In the genomic region with DNA sequence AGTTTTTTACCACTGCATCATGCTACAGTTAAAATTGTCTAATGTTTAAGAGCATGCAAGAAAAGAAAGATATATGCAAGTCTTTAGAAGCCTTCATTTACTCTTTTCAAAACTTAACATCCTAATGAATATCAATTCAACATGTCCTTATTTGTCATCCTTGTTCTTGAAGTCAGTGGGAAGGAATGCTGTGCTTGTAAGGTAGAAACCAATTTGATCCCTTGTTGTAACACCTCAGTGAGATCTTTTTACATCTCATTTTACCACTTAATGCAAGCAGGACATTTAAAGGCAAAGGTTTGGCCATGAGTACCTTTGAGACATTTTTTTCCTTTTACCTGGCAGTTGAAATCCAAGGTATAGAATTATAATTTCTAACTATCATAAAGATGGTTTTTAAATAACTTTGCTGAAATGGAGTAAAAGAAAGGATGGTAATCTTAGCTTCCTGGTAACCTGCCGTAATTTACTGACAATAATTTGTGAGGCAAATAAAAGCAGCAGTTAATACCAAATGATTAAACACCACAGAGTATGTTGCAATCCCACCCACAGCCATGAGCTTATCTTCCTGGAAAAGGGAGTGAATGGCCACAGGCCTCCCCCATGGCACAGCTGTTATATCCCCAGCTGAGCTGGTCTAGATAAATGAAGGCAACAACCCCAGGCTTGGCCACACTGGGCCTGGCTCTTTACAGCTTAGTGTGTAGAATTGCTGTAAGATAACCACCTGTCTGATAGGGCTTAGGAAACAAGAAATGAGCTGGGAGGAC, we compare ENCODE assay signal across 1 cellular context.
TF ChIP-seq lines count a peak whose summit lies in the region.

No MANE protein-coding gene starts in this region.

TF ChIP-seq in K562, 482 proteins besides CTCF, POLR2A, EP300 and RAD21 (continued from another document and continues in another):
- TF ChIP-seq NBN (IDR thresholded peaks at IDR 0.05; ENCODE audit: low read depth) = peak; percentile 95
- TF ChIP-seq, protein P1, sequence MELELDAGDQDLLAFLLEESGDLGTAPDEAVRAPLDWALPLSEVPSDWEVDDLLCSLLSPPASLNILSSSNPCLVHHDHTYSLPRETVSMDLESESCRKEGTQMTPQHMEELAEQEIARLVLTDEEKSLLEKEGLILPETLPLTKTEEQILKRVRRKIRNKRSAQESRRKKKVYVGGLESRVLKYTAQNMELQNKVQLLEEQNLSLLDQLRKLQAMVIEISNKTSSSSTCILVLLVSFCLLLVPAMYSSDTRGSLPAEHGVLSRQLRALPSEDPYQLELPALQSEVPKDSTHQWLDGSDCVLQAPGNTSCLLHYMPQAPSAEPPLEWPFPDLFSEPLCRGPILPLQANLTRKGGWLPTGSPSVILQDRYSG (tag; conservative IDR thresholded peaks at IDR 0.05; ENCODE audit: low read depth) = peak; percentile 82; the same call in 1 of the 2 replicates
- TF ChIP-seq CHCHD3 (CRISPR knock-in tag; IDR thresholded peaks at IDR 0.05) = no peak
- TF ChIP-seq, protein P2, sequence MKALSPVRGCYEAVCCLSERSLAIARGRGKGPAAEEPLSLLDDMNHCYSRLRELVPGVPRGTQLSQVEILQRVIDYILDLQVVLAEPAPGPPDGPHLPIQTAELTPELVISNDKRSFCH (CRISPR knock-in tag; IDR thresholded peaks at IDR 0.05) = no peak
- TF ChIP-seq, protein P2 (tag; IDR thresholded peaks at IDR 0.05) = peak; percentile 93
- TF ChIP-seq DPF2 (IDR thresholded peaks at IDR 0.05) = peak; percentile 99
- TF ChIP-seq FOXK2 (conservative IDR thresholded peaks at IDR 0.05 in 1 of 2, IDR thresholded peaks at IDR 0.05 in 1 of 2; ENCODE audit: low read depth in 2 of 2) = peak; percentile 76
- TF ChIP-seq HDAC2 (IDR thresholded peaks at IDR 0.05) = peak; percentile 61; the same call in 1 of the 2 replicates
- TF ChIP-seq NCOA1 (IDR thresholded peaks at IDR 0.05; ENCODE audit: low read depth) = peak; percentile 94
- TF ChIP-seq, protein P3, sequence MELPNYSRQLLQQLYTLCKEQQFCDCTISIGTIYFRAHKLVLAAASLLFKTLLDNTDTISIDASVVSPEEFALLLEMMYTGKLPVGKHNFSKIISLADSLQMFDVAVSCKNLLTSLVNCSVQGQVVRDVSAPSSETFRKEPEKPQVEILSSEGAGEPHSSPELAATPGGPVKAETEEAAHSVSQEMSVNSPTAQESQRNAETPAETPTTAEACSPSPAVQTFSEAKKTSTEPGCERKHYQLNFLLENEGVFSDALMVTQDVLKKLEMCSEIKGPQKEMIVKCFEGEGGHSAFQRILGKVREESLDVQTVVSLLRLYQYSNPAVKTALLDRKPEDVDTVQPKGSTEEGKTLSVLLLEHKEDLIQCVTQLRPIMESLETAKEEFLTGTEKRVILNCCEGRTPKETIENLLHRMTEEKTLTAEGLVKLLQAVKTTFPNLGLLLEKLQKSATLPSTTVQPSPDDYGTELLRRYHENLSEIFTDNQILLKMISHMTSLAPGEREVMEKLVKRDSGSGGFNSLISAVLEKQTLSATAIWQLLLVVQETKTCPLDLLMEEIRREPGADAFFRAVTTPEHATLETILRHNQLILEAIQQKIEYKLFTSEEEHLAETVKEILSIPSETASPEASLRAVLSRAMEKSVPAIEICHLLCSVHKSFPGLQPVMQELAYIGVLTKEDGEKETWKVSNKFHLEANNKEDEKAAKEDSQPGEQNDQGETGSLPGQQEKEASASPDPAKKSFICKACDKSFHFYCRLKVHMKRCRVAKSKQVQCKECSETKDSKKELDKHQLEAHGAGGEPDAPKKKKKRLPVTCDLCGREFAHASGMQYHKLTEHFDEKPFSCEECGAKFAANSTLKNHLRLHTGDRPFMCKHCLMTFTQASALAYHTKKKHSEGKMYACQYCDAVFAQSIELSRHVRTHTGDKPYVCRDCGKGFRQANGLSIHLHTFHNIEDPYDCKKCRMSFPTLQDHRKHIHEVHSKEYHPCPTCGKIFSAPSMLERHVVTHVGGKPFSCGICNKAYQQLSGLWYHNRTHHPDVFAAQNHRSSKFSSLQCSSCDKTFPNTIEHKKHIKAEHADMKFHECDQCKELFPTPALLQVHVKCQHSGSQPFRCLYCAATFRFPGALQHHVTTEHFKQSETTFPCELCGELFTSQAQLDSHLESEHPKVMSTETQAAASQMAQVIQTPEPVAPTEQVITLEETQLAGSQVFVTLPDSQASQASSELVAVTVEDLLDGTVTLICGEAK (IDR thresholded peaks at IDR 0.05) = no peak
- TF ChIP-seq, protein P3 (CRISPR knock-in tag; IDR thresholded peaks at IDR 0.05) = no peak
- TF ChIP-seq GATAD2B (IDR thresholded peaks at IDR 0.05; ENCODE audit: borderline replicate concordance) = peak; percentile 69; the same call in 1 of the 2 replicates
- peak; percentile 97 for TF ChIP-seq RNF2 (IDR thresholded peaks at IDR 0.05)
- TF ChIP-seq FUS (optimal IDR thresholded peaks at IDR 0.05; ENCODE audit: low read depth, low read length) = no peak
- peak; percentile 97 for TF ChIP-seq DMBX1 (CRISPR knock-in tag; IDR thresholded peaks at IDR 0.05; ENCODE audit: borderline replicate concordance)
- TF ChIP-seq ZNF408 (CRISPR knock-in tag; IDR thresholded peaks at IDR 0.05; ENCODE audit: low read depth) = no peak
- no peak for TF ChIP-seq IFI16 (CRISPR knock-in tag; IDR thresholded peaks at IDR 0.05)
- TF ChIP-seq, protein P4, sequence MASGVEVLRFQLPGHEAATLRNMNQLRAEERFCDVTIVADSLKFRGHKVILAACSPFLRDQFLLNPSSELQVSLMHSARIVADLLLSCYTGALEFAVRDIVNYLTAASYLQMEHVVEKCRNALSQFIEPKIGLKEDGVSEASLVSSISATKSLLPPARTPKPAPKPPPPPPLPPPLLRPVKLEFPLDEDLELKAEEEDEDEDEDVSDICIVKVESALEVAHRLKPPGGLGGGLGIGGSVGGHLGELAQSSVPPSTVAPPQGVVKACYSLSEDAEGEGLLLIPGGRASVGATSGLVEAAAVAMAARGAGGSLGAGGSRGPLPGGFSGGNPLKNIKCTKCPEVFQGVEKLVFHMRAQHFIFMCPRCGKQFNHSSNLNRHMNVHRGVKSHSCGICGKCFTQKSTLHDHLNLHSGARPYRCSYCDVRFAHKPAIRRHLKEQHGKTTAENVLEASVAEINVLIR (CRISPR knock-in tag; IDR thresholded peaks at IDR 0.05) = peak; percentile 55; the same call in 1 of the 2 replicates
- peak; percentile 97 for TF ChIP-seq NFIC (IDR thresholded peaks at IDR 0.05)
- peak; percentile 100 for TF ChIP-seq KLF16 (IDR thresholded peaks at IDR 0.05)
- TF ChIP-seq ETV1 (tag; conservative IDR thresholded peaks at IDR 0.05; ENCODE audit: low read depth) = peak; percentile 47; the same call in 1 of the 2 replicates
- TF ChIP-seq, protein P5, sequence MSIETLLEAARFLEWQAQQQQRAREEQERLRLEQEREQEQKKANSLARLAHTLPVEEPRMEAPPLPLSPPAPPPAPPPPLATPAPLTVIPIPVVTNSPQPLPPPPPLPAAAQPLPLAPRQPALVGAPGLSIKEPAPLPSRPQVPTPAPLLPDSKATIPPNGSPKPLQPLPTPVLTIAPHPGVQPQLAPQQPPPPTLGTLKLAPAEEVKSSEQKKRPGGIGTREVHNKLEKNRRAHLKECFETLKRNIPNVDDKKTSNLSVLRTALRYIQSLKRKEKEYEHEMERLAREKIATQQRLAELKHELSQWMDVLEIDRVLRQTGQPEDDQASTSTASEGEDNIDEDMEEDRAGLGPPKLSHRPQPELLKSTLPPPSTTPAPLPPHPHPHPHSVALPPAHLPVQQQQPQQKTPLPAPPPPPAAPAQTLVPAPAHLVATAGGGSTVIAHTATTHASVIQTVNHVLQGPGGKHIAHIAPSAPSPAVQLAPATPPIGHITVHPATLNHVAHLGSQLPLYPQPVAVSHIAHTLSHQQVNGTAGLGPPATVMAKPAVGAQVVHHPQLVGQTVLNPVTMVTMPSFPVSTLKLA (conservative IDR thresholded peaks at IDR 0.05) = peak; percentile 47 to 83; a peak in 2 of 4 replicates
- TF ChIP-seq CREB1 (IDR thresholded peaks at IDR 0.05) = peak; percentile 75
- no peak for TF ChIP-seq CREB1 (CRISPR knock-in tag; IDR thresholded peaks at IDR 0.05)
- peak; percentile 88 for TF ChIP-seq JUND (IDR thresholded peaks at IDR 0.05; ENCODE audit: borderline replicate concordance, low read depth, low read length)
- peak; percentile 83; the same call in 1 of the 3 replicates for TF ChIP-seq JUND (tag; IDR thresholded peaks at IDR 0.05; ENCODE audit: borderline replicate concordance, low read depth, low read length)
- TF ChIP-seq EGR1 (conservative IDR thresholded peaks at IDR 0.05) = peak; percentile 95
- peak; percentile 63 for TF ChIP-seq TAF1 (IDR thresholded peaks at IDR 0.05; ENCODE audit: control insufficient read depth, extremely low read depth, insufficient read depth, low read length, severe bottlenecking)
- peak; percentile 28; the same call in 1 of the 2 replicates for TF ChIP-seq GABPB1 (CRISPR knock-in tag; IDR thresholded peaks at IDR 0.05)
- peak; percentile 64; the same call in 1 of the 2 replicates for TF ChIP-seq ZNF583 (CRISPR knock-in tag; IDR thresholded peaks at IDR 0.05)
- TF ChIP-seq MTA2 (IDR thresholded peaks at IDR 0.05; ENCODE audit: low read depth) = peak; percentile 99
- TF ChIP-seq RBM14 (IDR thresholded peaks at IDR 0.05; ENCODE audit: borderline replicate concordance, insufficient read depth, low read depth, low read length) = no peak
- TF ChIP-seq SIN3A (IDR thresholded peaks at IDR 0.05; ENCODE audit: borderline replicate concordance in 2 of 2, control insufficient read depth in 1 of 2, low read depth in 2 of 2, low read length in 2 of 2) = peak; percentile 34 to 85; a peak in 1 of 4 replicates
- TF ChIP-seq CBX8 (IDR thresholded peaks at IDR 0.05; ENCODE audit: borderline replicate concordance, extremely low read depth, low read depth, low read length, poor library complexity, severe bottlenecking) = no peak
- peak; percentile 97 for TF ChIP-seq SMAD4 (CRISPR knock-in tag; conservative IDR thresholded peaks at IDR 0.05)
- peak; percentile 91 for TF ChIP-seq ZNF197 (CRISPR knock-in tag; IDR thresholded peaks at IDR 0.05; ENCODE audit: low read depth)
- TF ChIP-seq, protein P6, sequence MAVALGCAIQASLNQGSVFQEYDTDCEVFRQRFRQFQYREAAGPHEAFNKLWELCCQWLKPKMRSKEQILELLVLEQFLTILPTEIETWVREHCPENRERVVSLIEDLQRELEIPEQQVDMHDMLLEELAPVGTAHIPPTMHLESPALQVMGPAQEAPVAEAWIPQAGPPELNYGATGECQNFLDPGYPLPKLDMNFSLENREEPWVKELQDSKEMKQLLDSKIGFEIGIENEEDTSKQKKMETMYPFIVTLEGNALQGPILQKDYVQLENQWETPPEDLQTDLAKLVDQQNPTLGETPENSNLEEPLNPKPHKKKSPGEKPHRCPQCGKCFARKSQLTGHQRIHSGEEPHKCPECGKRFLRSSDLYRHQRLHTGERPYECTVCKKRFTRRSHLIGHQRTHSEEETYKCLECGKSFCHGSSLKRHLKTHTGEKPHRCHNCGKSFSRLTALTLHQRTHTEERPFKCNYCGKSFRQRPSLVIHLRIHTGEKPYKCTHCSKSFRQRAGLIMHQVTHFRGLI (CRISPR knock-in tag; IDR thresholded peaks at IDR 0.05) = peak; percentile 68; the same call in 1 of the 2 replicates
- peak; percentile 76 for TF ChIP-seq CREM (IDR thresholded peaks at IDR 0.05; ENCODE audit: low read depth)
- peak; percentile 97 for TF ChIP-seq RUNX1 (IDR thresholded peaks at IDR 0.05; ENCODE audit: low read depth)
- peak; percentile 97 for TF ChIP-seq CEBPG (CRISPR knock-in tag; IDR thresholded peaks at IDR 0.05)
- TF ChIP-seq CEBPG (tag; conservative IDR thresholded peaks at IDR 0.05 in 1 of 2, IDR thresholded peaks at IDR 0.05 in 1 of 2) = peak; percentile 96 to 97
- TF ChIP-seq PHF8 (IDR thresholded peaks at IDR 0.05; ENCODE audit: borderline replicate concordance, low read length) = no peak
- TF ChIP-seq, protein P7, sequence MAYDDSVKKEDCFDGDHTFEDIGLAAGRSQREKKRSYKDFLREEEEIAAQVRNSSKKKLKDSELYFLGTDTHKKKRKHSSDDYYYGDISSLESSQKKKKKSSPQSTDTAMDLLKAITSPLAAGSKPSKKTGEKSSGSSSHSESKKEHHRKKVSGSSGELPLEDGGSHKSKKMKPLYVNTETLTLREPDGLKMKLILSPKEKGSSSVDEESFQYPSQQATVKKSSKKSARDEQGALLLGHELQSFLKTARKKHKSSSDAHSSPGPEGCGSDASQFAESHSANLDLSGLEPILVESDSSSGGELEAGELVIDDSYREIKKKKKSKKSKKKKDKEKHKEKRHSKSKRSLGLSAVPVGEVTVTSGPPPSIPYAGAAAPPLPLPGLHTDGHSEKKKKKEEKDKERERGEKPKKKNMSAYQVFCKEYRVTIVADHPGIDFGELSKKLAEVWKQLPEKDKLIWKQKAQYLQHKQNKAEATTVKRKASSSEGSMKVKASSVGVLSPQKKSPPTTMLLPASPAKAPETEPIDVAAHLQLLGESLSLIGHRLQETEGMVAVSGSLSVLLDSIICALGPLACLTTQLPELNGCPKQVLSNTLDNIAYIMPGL (CRISPR knock-in tag; IDR thresholded peaks at IDR 0.05) = no peak
- 0 out of 2 replicates have a peak, but pooled peaks have one; percentile 33 for TF ChIP-seq CCAR2 (IDR thresholded peaks at IDR 0.05; ENCODE audit: low read depth, low read length)
